ENCODE assay signal across 27 cellular contexts in genomic region chr2:569681-570080, GRCh38.
"Had no signal": no experiment of that assay in that cellular context is flagged by ENCODE, and none has a peak within 500 bp of the region (broad histone marks: within the 10 kb centered on the region; RNA-seq: fewer than 3 reads in every experiment).

No MANE protein-coding gene starts in this region.

- H3K4me3 ChIP-seq: left ventricle myocardium inferior, lung, pancreas, prostate gland, right lobe of liver, smooth muscle cell, testis, tibial artery, upper lobe of right lung, vagina had no signal

- H3K4me1 ChIP-seq: left ventricle myocardium inferior, pancreas, prostate gland, right lobe of liver, upper lobe of right lung had no signal

- H3K9me3 ChIP-seq: pancreas, prostate gland, right lobe of liver, testis, upper lobe of right lung, vagina had no signal

- H3K36me3 Mint-ChIP-seq: mesothelial cell of epicardium, natural killer cell had no signal

- ATAC-seq: natural killer cell; pancreas; right lobe of liver; stimulated activated memory B cell treated with anti-CD40 and anti-IgM and Interleukin-4, amounts not matched to agents 10 μg/mL and 1 μg/mL and 100 μg/mL, for 72 hours; stimulated activated naive CD8-positive, alpha-beta T cell treated with anti-CD3 and anti-CD28 coated beads, Interleukin-15, amount 100 ng/mL, for 72 hours; upper lobe of right lung had no signal

- H3K9me3 Mint-ChIP-seq: natural killer cell had no signal

- H3K4me3 Mint-ChIP-seq: immature natural killer cell; mesothelial cell of epicardium; naive B cell; natural killer cell; stimulated activated memory B cell treated with anti-CD40 and anti-IgM and Interleukin-4, amounts not matched to agents 10 μg/mL and 1 μg/mL and 100 μg/mL, for 72 hours; stimulated activated naive CD8-positive, alpha-beta T cell treated with anti-CD3 and anti-CD28 coated beads, Interleukin-15, amount 100 ng/mL, for 72 hours had no signal

- H3K36me3 ChIP-seq: left ventricle myocardium inferior, pancreas, prostate gland, right lobe of liver, tibial artery, upper lobe of right lung, vagina had no signal

- H3K27ac Mint-ChIP-seq: immature natural killer cell; mesothelial cell of epicardium; naive B cell; natural killer cell; stimulated activated memory B cell treated with anti-CD40 and anti-IgM and Interleukin-4, amounts not matched to agents 10 μg/mL and 1 μg/mL and 100 μg/mL, for 72 hours; stimulated activated naive CD8-positive, alpha-beta T cell treated with anti-CD3 and anti-CD28 coated beads, Interleukin-15, amount 100 ng/mL, for 72 hours had no signal

- H3K27me3 ChIP-seq: pancreas, right lobe of liver, testis, vagina had no signal

- H3K27ac ChIP-seq: left ventricle myocardium inferior, pancreas, prostate gland, right lobe of liver, testis, tibial artery, upper lobe of right lung had no signal

- H3K4me1 Mint-ChIP-seq: immature natural killer cell; natural killer cell; stimulated activated memory B cell treated with anti-CD40 and anti-IgM and Interleukin-4, amounts not matched to agents 10 μg/mL and 1 μg/mL and 100 μg/mL, for 72 hours; stimulated activated naive CD8-positive, alpha-beta T cell treated with anti-CD3 and anti-CD28 coated beads, Interleukin-15, amount 100 ng/mL, for 72 hours had no signal

- DNase-seq: hypothalamus; immature natural killer cell; left ventricle myocardium inferior; mesendoderm; naive B cell; natural killer cell; pancreas; posterior cingulate gyrus; retina; right lobe of liver; stimulated activated CD4-positive, alpha-beta T cell treated with anti-CD3 and anti-CD28 coated beads, Interleukin-1b, Interleukin-23, amount 100 ng/mL, for 48 hours; stimulated activated CD4-positive, alpha-beta T cell treated with anti-CD3 and anti-CD28 coated beads, Interleukin-2, amount 100 ng/mL, for 48 hours; stimulated activated CD4-positive, alpha-beta T cell treated with anti-CD3 and anti-CD28 coated beads, Interleukin-4, amount 100 ng/mL, for 4 hours; stimulated activated CD8-positive, alpha-beta memory T cell treated with anti-CD3 and anti-CD28 coated beads, Interleukin-4, amount 100 ng/mL, for 48 hours; stimulated activated naive CD4-positive, alpha-beta T cell treated with Interleukin-2 at 50 U/mL for 16 hours; stimulated activated naive CD8-positive, alpha-beta T cell treated with anti-CD3 and anti-CD28 coated beads, Interleukin-15, amount 100 ng/mL, for 72 hours; substantia nigra; testis; tibial artery; trophoblast cell; upper lobe of right lung had no signal
